ENCODE assay signal across 9 cellular contexts in genomic region chr6:33609444-33610034, GRCh38. TPM values are rescaled to one million over a fixed set of nuclear protein-coding genes. Genes with fewer than 3 reads are reported as not detected.
A peak's percentile ranks its signal among the peaks of the same experiment; 100 is the strongest.
DNase-seq lines count a peak whose midpoint lies in the region; ATAC-seq lines count a peak whose summit lies in the region.
"Had no signal": no experiment of that assay in that cellular context is flagged by ENCODE, and none has a peak within 500 bp of the region (broad histone marks: within the 10 kb centered on the region; RNA-seq: fewer than 3 reads in every experiment).

No MANE protein-coding gene starts in this region.

- peak overlapping the region in 5 of 11 experiments; percentile 28 to 55 (median 34); a peak in 9 of 22 replicates for H3K9ac ChIP-seq in BLaER1 treated with 17β-estradiol and CSF1 and Interleukin-3, amounts not matched to agents 10 nM and 100 nM
- peak overlapping the region; percentile 45 for H3K9ac ChIP-seq in SK-N-MC (ENCODE audit: insufficient read length)

- no peaks in the 10 kb centered on the region for H3K36me3 ChIP-seq in BLaER1 treated with 17β-estradiol and CSF1 and Interleukin-3, amounts not matched to agents 10 nM and 100 nM
- H3K36me3 ChIP-seq in SK-N-MC (ENCODE audit: insufficient read depth, low read length) (no peaks in the 10 kb centered on the region), HAP-1 (replicated peaks) (no peaks in the 10 kb centered on the region)

- no peaks in the 10 kb centered on the region for H3K4me1 Mint-ChIP-seq in activated T-helper 17 cell treated with anti-CD3 and anti-CD28 coated beads, Interleukin-2, amount 50 U/mL, for 72 hours

- in situ Hi-C loops in HAP-1 (cut with MboI; ENCODE audit: low sequenced_read_pairs) = no loop called here

- H3K4me3 ChIP-seq in BLaER1 treated with 17β-estradiol and CSF1 and Interleukin-3, amounts not matched to agents 10 nM and 100 nM = peak overlapping the region in 1 of 10 experiments; percentile 14; a peak in 1 of 20 replicates
- H3K4me3 ChIP-seq in SK-N-MC = no peak overlapping the region
- H3K4me3 ChIP-seq in HAP-1 = no peak overlapping the region

- H4K20me1 ChIP-seq in BLaER1 treated with 17β-estradiol and CSF1 and Interleukin-3, amounts not matched to agents 10 nM and 100 nM = no peaks in the 10 kb centered on the region

- peak overlapping the region; percentile 58 to 89 (median 78) for H3K4me2 ChIP-seq in BLaER1 treated with 17β-estradiol and CSF1 and Interleukin-3, amounts not matched to agents 10 nM and 100 nM

- no peaks in the 10 kb centered on the region for H3K27me3 ChIP-seq in BLaER1 treated with 17β-estradiol and CSF1 and Interleukin-3, amounts not matched to agents 10 nM and 100 nM
- no peaks in the 10 kb centered on the region for H3K27me3 ChIP-seq in HAP-1 (ENCODE audit: low read depth)

- peaks cover 3% of the 10 kb centered on the region for H3K9me3 Mint-ChIP-seq in activated T-helper 17 cell treated with anti-CD3 and anti-CD28 coated beads, Interleukin-2, amount 50 U/mL, for 72 hours

- no peaks in the 10 kb centered on the region for H3K27me3 Mint-ChIP-seq in activated T-helper 17 cell treated with anti-CD3 and anti-CD28 coated beads, Interleukin-2, amount 50 U/mL, for 72 hours

- DNase-seq in SK-N-MC (ENCODE audit: low read depth, low spot score) (no peak), glomerular visceral epithelial cell (ENCODE audit: extremely low spot score) (peak; percentile 38), posterior vena cava (ENCODE audit: low spot score) (peak; percentile 90), head of caudate nucleus (no peak), HAP-1 (ENCODE audit: low spot score in 2 of 2) (no peak)
- DNase-seq in activated CD4-positive, alpha-beta T cell treated with anti-CD3 and anti-CD28 coated beads, Interleukin-2, amount 50 U/mL, for 4 hours = no peak
- DNase-seq: CD4-positive, CD25-positive, alpha-beta regulatory T cell had no signal

- no peak for ATAC-seq in activated T-helper 17 cell treated with anti-CD3 and anti-CD28 coated beads, Interleukin-2, amount 50 U/mL, for 72 hours (replicated peaks)

- H3K27ac ChIP-seq in BLaER1 treated with 17β-estradiol and CSF1 and Interleukin-3, amounts not matched to agents 10 nM and 100 nM = peak overlapping the region in 7 of 11 experiments; percentile 15 to 63 (median 27); a peak in 11 of 22 replicates
- no peak overlapping the region; the same call in 1 of the 2 replicates for H3K27ac ChIP-seq in SK-N-MC

- peaks cover 20 to 66% (median 61%) of the 10 kb centered on the region in 10 experiments for H3K4me1 ChIP-seq in BLaER1 treated with 17β-estradiol and CSF1 and Interleukin-3, amounts not matched to agents 10 nM and 100 nM
- H3K4me1 ChIP-seq in HAP-1 = no peaks in the 10 kb centered on the region

- H3K36me3 Mint-ChIP-seq in activated T-helper 17 cell treated with anti-CD3 and anti-CD28 coated beads, Interleukin-2, amount 50 U/mL, for 72 hours (ENCODE audit: low read depth) = no peaks in the 10 kb centered on the region
- H3K36me3 Mint-ChIP-seq: CD4-positive, CD25-positive, alpha-beta regulatory T cell had no signal

- intact Hi-C loops in posterior vena cava (cut with DNase I) = loop anchor here in 1 of 2 donors (10.0 kb wide), 1 partner anchor 1215 kb away; no protein-coding TSS in a partner anchor
- intact Hi-C loops in head of caudate nucleus (cut with DNase I) = no loop called here

- no peak overlapping the region for H3K27ac Mint-ChIP-seq in activated T-helper 17 cell treated with anti-CD3 and anti-CD28 coated beads, Interleukin-2, amount 50 U/mL, for 72 hours
- H3K27ac Mint-ChIP-seq: CD4-positive, CD25-positive, alpha-beta regulatory T cell had no signal

- H3K9me3 ChIP-seq in BLaER1 treated with 17β-estradiol and CSF1 and Interleukin-3, amounts not matched to agents 10 nM and 100 nM (replicated peaks in 1 of 11) = peaks cover 0 to 5% (median 0%) of the 10 kb centered on the region in 11 experiments; a peak in 2 of 22 replicates
- no peaks in the 10 kb centered on the region for H3K9me3 ChIP-seq in SK-N-MC (ENCODE audit: low read depth, low read length)
- no peaks in the 10 kb centered on the region for H3K9me3 ChIP-seq in HAP-1

- no peak overlapping the region for H3K4me3 Mint-ChIP-seq in activated T-helper 17 cell treated with anti-CD3 and anti-CD28 coated beads, Interleukin-2, amount 50 U/mL, for 72 hours
- H3K4me3 Mint-ChIP-seq: CD4-positive, CD25-positive, alpha-beta regulatory T cell had no signal

RNA-seq across cellular contexts. Expression of gene ITPR3, which starts 11.6 kb away (rescaled TPM):
- total RNA-seq in posterior vena cava = 10 to 100 TPM; 15.6 to 17.1 TPM
- total RNA-seq in activated T-helper 17 cell treated with anti-CD3 and anti-CD28 coated beads, Interleukin-2, amount 50 U/mL, for 72 hours = 10 to 100 TPM; 57.0 to 59.7 TPM

RNA-seq across cellular contexts. Expression of gene BAK1, which starts 29.5 kb away (rescaled TPM):
- 10 to 100 TPM; 12.4 to 17.7 TPM for total RNA-seq in posterior vena cava
- total RNA-seq in activated T-helper 17 cell treated with anti-CD3 and anti-CD28 coated beads, Interleukin-2, amount 50 U/mL, for 72 hours = 10 to 100 TPM; 48.8 to 61.9 TPM

Comparison
In these comparisons a context has a peak if more than half of its experiments do, and no peak if none do; other contexts are left out.
1. DNase-seq: peak in glomerular visceral epithelial cell (single experiment) and posterior vena cava (single experiment); none in SK-N-MC (single experiment), head of caudate nucleus (0 of 42), activated CD4-positive, alpha-beta T cell treated with anti-CD3 and anti-CD28 coated beads, Interleukin-2, amount 50 U/mL, for 4 hours (0 of 2) and HAP-1 (0 of 2).